In genomic region chr20:52996726-52997125, GRCh38 we compare ENCODE assay signal across 20 cellular contexts.
"Had no signal": no experiment of that assay in that cellular context is flagged by ENCODE, and none has a peak within 500 bp of the region (broad histone marks: within the 10 kb centered on the region; RNA-seq: fewer than 3 reads in every experiment).

No MANE protein-coding gene starts in this region.

- ATAC-seq: activated CD8-positive, alpha-beta memory T cell treated with anti-CD3 and anti-CD28 coated beads, Interleukin-2, amount 10 ng/mL, durations not matched to agents 7 days and 5 days; activated T-helper 17 cell treated with anti-CD3 and anti-CD28 coated beads, Interleukin-2, amount 50 U/mL, for 72 hours; body of pancreas; left cardiac atrium; lower lobe of right lung had no signal

- H3K4me3 Mint-ChIP-seq: activated B cell treated with CpG ODN at 0.5 μM for 24 hours; activated CD4-positive, alpha-beta memory T cell treated with anti-CD3 and anti-CD28 coated beads, Interleukin-2, amount 10 ng/mL, durations not matched to agents 7 days and 5 days; activated CD8-positive, alpha-beta memory T cell treated with anti-CD3 and anti-CD28 coated beads, Interleukin-2, amount 10 ng/mL, durations not matched to agents 7 days and 5 days; activated T-helper 17 cell treated with anti-CD3 and anti-CD28 coated beads, Interleukin-2, amount 50 U/mL, for 72 hours; endodermal cell; neural crest cell had no signal

- H3K27ac Mint-ChIP-seq: activated B cell treated with CpG ODN at 0.5 μM for 24 hours; activated CD4-positive, alpha-beta memory T cell treated with anti-CD3 and anti-CD28 coated beads, Interleukin-2, amount 10 ng/mL, durations not matched to agents 7 days and 5 days; activated CD8-positive, alpha-beta memory T cell treated with anti-CD3 and anti-CD28 coated beads, Interleukin-2, amount 10 ng/mL, durations not matched to agents 7 days and 5 days; activated T-helper 17 cell treated with anti-CD3 and anti-CD28 coated beads, Interleukin-2, amount 50 U/mL, for 72 hours; endodermal cell had no signal

- DNase-seq: activated B cell treated with CpG ODN at 0.5 μM for 24 hours; activated CD4-positive, alpha-beta memory T cell treated with anti-CD3 and anti-CD28 coated beads, Interleukin-2, amount 10 ng/mL, durations not matched to agents 7 days and 5 days; activated CD4-positive, alpha-beta T cell treated with anti-CD3 and anti-CD28 coated beads for 48 hours; activated CD8-positive, alpha-beta memory T cell treated with anti-CD3 and anti-CD28 coated beads, Interleukin-2, amount 10 ng/mL, durations not matched to agents 7 days and 5 days; activated naive CD4-positive, alpha-beta T cell treated with Interleukin-2 at 50 U/mL for 16 hours; body of pancreas; endodermal cell; foreskin melanocyte; glutamatergic neuron; hippocampal formation; left cardiac atrium; lower lobe of right lung; midbrain; stimulated activated CD4-positive, alpha-beta T cell treated with anti-CD3 and anti-CD28 coated beads, Interleukin-12 subunit alpha, Interleukin-12 subunit beta, amount 100 ng/mL, for 4 hours; stimulated activated CD4-positive, alpha-beta T cell treated with anti-CD3 and anti-CD28 coated beads, Interleukin-1b, Interleukin-23, amount 100 ng/mL, for 48 hours; stimulated activated CD8-positive, alpha-beta memory T cell treated with anti-CD3 and anti-CD28 coated beads, Interleukin-4, amount 100 ng/mL, for 48 hours; stimulated activated naive CD4-positive, alpha-beta T cell; thyroid gland had no signal

- H3K27me3 Mint-ChIP-seq: activated B cell treated with CpG ODN at 0.5 μM for 24 hours; activated CD4-positive, alpha-beta memory T cell treated with anti-CD3 and anti-CD28 coated beads, Interleukin-2, amount 10 ng/mL, durations not matched to agents 7 days and 5 days; activated CD8-positive, alpha-beta memory T cell treated with anti-CD3 and anti-CD28 coated beads, Interleukin-2, amount 10 ng/mL, durations not matched to agents 7 days and 5 days had no signal

- H3K9me3 Mint-ChIP-seq: activated B cell treated with CpG ODN at 0.5 μM for 24 hours; activated CD4-positive, alpha-beta memory T cell treated with anti-CD3 and anti-CD28 coated beads, Interleukin-2, amount 10 ng/mL, durations not matched to agents 7 days and 5 days; activated T-helper 17 cell treated with anti-CD3 and anti-CD28 coated beads, Interleukin-2, amount 50 U/mL, for 72 hours; endodermal cell; neural crest cell had no signal

- H3K36me3 Mint-ChIP-seq: activated CD8-positive, alpha-beta memory T cell treated with anti-CD3 and anti-CD28 coated beads, Interleukin-2, amount 10 ng/mL, durations not matched to agents 7 days and 5 days had no signal
